ENCODE assay signal across 22 cellular contexts in genomic region chr9:33193818-33194217, GRCh38. TPM values are rescaled to one million over a fixed set of nuclear protein-coding genes. Genes with fewer than 3 reads are reported as not detected.
DNase-seq lines count a peak whose midpoint lies in the region; ATAC-seq, FAIRE-seq and TF ChIP-seq lines count a peak whose summit lies in the region.
"Had no signal": no experiment of that assay in that cellular context is flagged by ENCODE, and none has a peak within 500 bp of the region (broad histone marks: within the 10 kb centered on the region; RNA-seq: fewer than 3 reads in every experiment).

No MANE protein-coding gene starts in this region.

- no peak overlapping the region for H3K27ac ChIP-seq in mammary epithelial cell (ENCODE audit: insufficient read depth, low read depth, low read length)
- H3K27ac ChIP-seq: C4-2B had no signal

- H3K4me1 ChIP-seq in mammary epithelial cell (ENCODE audit: insufficient read depth, low read length) = peaks cover 13% of the 10 kb centered on the region
- no peaks in the 10 kb centered on the region for H3K4me1 ChIP-seq in mucosa of descending colon (ENCODE audit: low read depth)

- H3K9ac ChIP-seq in mammary epithelial cell (ENCODE audit: insufficient read depth, low read length) = no peak overlapping the region

- dilution Hi-C loops in mammary epithelial cell (cut with HindIII; ENCODE audit: low sequenced_read_pairs) = no loop called here

- TF ChIP-seq CTCF in mammary epithelial cell (conservative IDR thresholded peaks at IDR 0.05 in 1 of 2, IDR thresholded peaks at IDR 0.05 in 1 of 2; ENCODE audit: extremely low read depth in 1 of 2, insufficient read depth in 1 of 2, low read depth in 1 of 2, low read length in 2 of 2) (no peak), mucosa of descending colon (IDR thresholded peaks at IDR 0.05) (no peak)

- H3K4me2 ChIP-seq in mammary epithelial cell (ENCODE audit: insufficient read depth, low read depth, low read length) = no peak overlapping the region

- DNase-seq in NCI-H69 (lab: John Stamatoyannopoulos, UW) = peak; percentile 10
- DNase-seq in mammary epithelial cell = peak; percentile 70
- DNase-seq in mucosa of descending colon = no peak
- DNase-seq in urothelium cell line (ENCODE audit: low spot score) = peak; percentile 37
- DNase-seq in activated T-cell treated with anti-CD3 and anti-CD28 coated beads, Interleukin-2, amount 50 U/mL, for 48 hours = no peak
- DNase-seq in Ammon's horn (ENCODE audit: low spot score) = no peak
- DNase-seq in SK-N-DZ (ENCODE audit: low spot score) = no peak
- DNase-seq: Calu3; CD8-positive, alpha-beta memory T cell; DMS53; GF-D8; Karpas-422; NCI-H1694; NCI-H2081; NCI-H2171 treated with DMSO at 0.1 percent for 48 hours; NCI-H524 treated with DMSO at 0.1 percent for 48 hours; RPMI8226; SIG-M5 had no signal

- peak; percentile 54 for ATAC-seq in mucosa of descending colon

- CTCF ChIA-PET in mammary epithelial cell (lab: Charles Lee; ENCODE audit: low non-redundant PET) = no interaction called here

- no peaks in the 10 kb centered on the region for H3K27me3 ChIP-seq in mammary epithelial cell (ENCODE audit: insufficient read depth, low read length)

- H3K36me3 ChIP-seq in mammary epithelial cell (ENCODE audit: insufficient read depth, low read length) = no peaks in the 10 kb centered on the region
- no peaks in the 10 kb centered on the region for H3K36me3 ChIP-seq in mucosa of descending colon (ENCODE audit: low read depth)

- intact Hi-C loops in mammary epithelial cell (cut with micrococcal nuclease) (no loop called here), mucosa of descending colon (cut with DNase I, micrococcal nuclease) (no loop called here)

- H2AFZ ChIP-seq in mammary epithelial cell (ENCODE audit: low read depth, low read length) = no peak overlapping the region

- in situ Hi-C loops in mammary epithelial cell (cut with MboI; ENCODE audit: low sequenced_read_pairs in 2 of 2) = no loop called here

- FAIRE-seq in urothelium cell line (lab: Jason Lieb, UNC) = peak; percentile 62
- FAIRE-seq: GM19239, H1 had no signal

- no peaks in the 10 kb centered on the region for H3K79me2 ChIP-seq in mammary epithelial cell (ENCODE audit: insufficient read depth, low read length)

- no peaks in the 10 kb centered on the region for H4K20me1 ChIP-seq in mammary epithelial cell (ENCODE audit: insufficient read depth, low read length)

- BruUV-seq in mammary epithelial cell (replicated peaks; lab: Mats Ljungman, UMichigan) = no TSS peak

- H3K4me3 ChIP-seq in mammary epithelial cell (replicated peaks in 1 of 3; ENCODE audit: insufficient read depth in 1 of 3, low read depth in 2 of 3, low read length in 3 of 3) = no peak overlapping the region
- H3K4me3 ChIP-seq in mucosa of descending colon = no peak overlapping the region

- no peaks in the 10 kb centered on the region for H3K9me3 ChIP-seq in mammary epithelial cell (replicated peaks; ENCODE audit: insufficient read depth, low read length)
- H3K9me3 ChIP-seq in mucosa of descending colon = no peaks in the 10 kb centered on the region

- WGBS in mammary epithelial cell (ENCODE audit: low coverage, missing lambda C conversion rate) = 0% methylated on average over 3 of the region's 3 CpGs

RNA-seq across cellular contexts. Expression of gene B4GALT1, which starts 26.7 kb away (rescaled TPM):
- total RNA-seq in mammary epithelial cell (100 to 1,000 TPM in 1 of 2 donors, 10 to 100 TPM in 1; 82.2 to 135 TPM), mucosa of descending colon (100 to 1,000 TPM in 2 of 3 donors, 10 to 100 TPM in 1; 66.0 to 203 (median 103) TPM)
- 69.9 TPM for polyA plus RNA-seq in mammary epithelial cell
- polyA minus RNA-seq in mammary epithelial cell = 212 TPM
- 2.3 and 2.7 TPM in 2 replicates for polyA plus RNA-seq in SK-N-DZ (2014; cell fraction: cytosol; rRNA removed)
- 1.3 and 2.3 TPM in 2 replicates for polyA plus RNA-seq in SK-N-DZ (2014; cell fraction: nucleus; rRNA removed)

RNA-seq across cellular contexts. Expression of gene SPINK4, which starts 46.1 kb away (rescaled TPM):
- not detected for total RNA-seq in mammary epithelial cell
- not detected for polyA plus RNA-seq in mammary epithelial cell
- not detected for polyA minus RNA-seq in mammary epithelial cell
- total RNA-seq in mucosa of descending colon = 10 to 100 TPM; 13.2 to 85.2 (median 33.3) TPM
- not detected in 2 replicates for polyA plus RNA-seq in SK-N-DZ (2014; cell fraction: cytosol; rRNA removed)
- polyA plus RNA-seq in SK-N-DZ (2014; cell fraction: nucleus; rRNA removed) = not detected in 2 replicates
- total RNA-seq: Calu3; CD8-positive, alpha-beta memory T cell; H1; M059J had no signal
- polyA plus RNA-seq: CD8-positive, alpha-beta memory T cell; H1 had no signal

Comparison
In these comparisons a context has a peak if more than half of its experiments do, and no peak if none do; other contexts are left out.
1. DNase-seq: peak in NCI-H69 (single experiment), mammary epithelial cell (single experiment) and urothelium cell line (single experiment); none in mucosa of descending colon (0 of 3), activated T-cell treated with anti-CD3 and anti-CD28 coated beads, Interleukin-2, amount 50 U/mL, for 48 hours (0 of 2), Ammon's horn (single experiment) and SK-N-DZ (single experiment).
2. RNA of gene SPINK4, which starts 46.1 kb away (total RNA-seq): 13.2 to 85.2 TPM in mucosa of descending colon; not detected in mammary epithelial cell; every median in the first group is over 10 times any median in the second.